15 cellular contexts compared by ENCODE assay signal in genomic region chr11:66846671-66847091, GRCh38. TPM values are rescaled to one million over a fixed set of nuclear protein-coding genes. Genes with fewer than 3 reads are reported as not detected.
DNase-seq lines count a peak whose midpoint lies in the region; ATAC-seq and TF ChIP-seq lines count a peak whose summit lies in the region.
"Had no signal": no experiment of that assay in that cellular context is flagged by ENCODE, and none has a peak within 500 bp of the region (broad histone marks: within the 10 kb centered on the region; RNA-seq: fewer than 3 reads in every experiment).

No MANE protein-coding gene starts in this region.

- peaks cover 12% of the 10 kb centered on the region for H3K79me1 ChIP-seq in trophoblast cell (ENCODE audit: low read length)

- no peak overlapping the region for H3K27ac ChIP-seq in neural progenitor cell
- H3K27ac ChIP-seq in trophoblast cell (ENCODE audit: low read depth, low read length), result no peak overlapping the region
- H3K27ac ChIP-seq: upper lobe of right lung had no signal

- H3F3A ChIP-seq in neural progenitor cell (ENCODE audit: low read depth), result peaks cover under 1% of the 10 kb centered on the region

- peak; percentile 55 for DNase-seq in CD1c-positive myeloid dendritic cell (ENCODE audit: extremely low spot score)
- DNase-seq in M059J (ENCODE audit: low read depth), result peak; percentile 62
- peak; percentile 34 for DNase-seq in ecto neural progenitor cell (ENCODE audit: low spot score)
- no peak for DNase-seq in neural progenitor cell (ENCODE audit: low spot score)
- DNase-seq in trophoblast cell, result no peak
- DNase-seq in GDM1 (lab: John Stamatoyannopoulos, UW), result no peak
- DNase-seq: DND-41, NCI-H1105, NCI-H226, upper lobe of right lung had no signal

- no CpG with 5 or more reads among the region's 4 CpGs for WGBS in trophoblast cell (ENCODE audit: extremely low coverage, insufficient coverage, insufficient read length)

- no peak overlapping the region for H3K18ac ChIP-seq in trophoblast cell (ENCODE audit: low read length)

- H3K36me3 Mint-ChIP-seq in neural progenitor cell, result peaks cover 9% of the 10 kb centered on the region

- H3K27ac Mint-ChIP-seq in neural progenitor cell, result no peak overlapping the region
- H3K27ac Mint-ChIP-seq: mesothelial cell of epicardium, WTC11 had no signal

- H2AFZ ChIP-seq in neural progenitor cell (replicated peaks) (no peak overlapping the region), trophoblast cell (ENCODE audit: insufficient read depth, low read length, poor library complexity) (no peak overlapping the region)

- H3K23ac ChIP-seq in trophoblast cell (ENCODE audit: low read length), result no peak overlapping the region

- ATAC-seq in HG03280 (IDR thresholded peaks at IDR 0.05; ENCODE audit: unreplicated experiment) (no peak), HG03025 (IDR thresholded peaks at IDR 0.05; ENCODE audit: low FRiP score, unreplicated experiment) (no peak)
- ATAC-seq: upper lobe of right lung, WTC11 had no signal

- no peak overlapping the region for H3K9ac ChIP-seq in neural progenitor cell
- no peak overlapping the region for H3K9ac ChIP-seq in trophoblast cell (ENCODE audit: low read length)

- H3K36me3 ChIP-seq in neural progenitor cell (no peaks in the 10 kb centered on the region), trophoblast cell (ENCODE audit: control insufficient read depth in 1 of 2, insufficient read depth in 2 of 2, low read length in 2 of 2) (peaks cover 31 to 45% of the 10 kb centered on the region in 2 experiments)

- H3K79me2 ChIP-seq in neural progenitor cell (ENCODE audit: low read depth), result peaks cover 30% of the 10 kb centered on the region
- peaks cover 18% of the 10 kb centered on the region for H3K79me2 ChIP-seq in trophoblast cell (ENCODE audit: control insufficient read depth, insufficient read depth, low read length, poor library complexity)

- H3K9me3 Mint-ChIP-seq in neural progenitor cell, result no peaks in the 10 kb centered on the region
- H3K9me3 Mint-ChIP-seq: mesothelial cell of epicardium, WTC11 had no signal

- H4K12ac ChIP-seq in trophoblast cell (ENCODE audit: low read depth, low read length), result no peak overlapping the region

- no peak overlapping the region for H3K4ac ChIP-seq in trophoblast cell (ENCODE audit: low read depth, low read length)

- no peak overlapping the region for H2BK12ac ChIP-seq in trophoblast cell (ENCODE audit: low read length)

- H3K14ac ChIP-seq in trophoblast cell (ENCODE audit: low read length), result no peak overlapping the region

- H3K4me1 ChIP-seq in neural progenitor cell (peaks cover 6% of the 10 kb centered on the region), trophoblast cell (ENCODE audit: control insufficient read depth in 1 of 2, insufficient read depth in 2 of 2, low read length in 2 of 2) (peaks cover 14 to 23% of the 10 kb centered on the region in 2 experiments)
- H3K4me1 ChIP-seq: BE2C had no signal

- H3K27me3 ChIP-seq in neural progenitor cell, result no peaks in the 10 kb centered on the region
- no peaks in the 10 kb centered on the region for H3K27me3 ChIP-seq in trophoblast cell (ENCODE audit: insufficient read depth, low read length)
- H3K27me3 ChIP-seq: BE2C, upper lobe of right lung had no signal

- H4K91ac ChIP-seq in trophoblast cell (ENCODE audit: low read depth, low read length), result no peak overlapping the region

- H3K4me3 ChIP-seq in neural progenitor cell, result no peak overlapping the region
- no peak overlapping the region for H3K4me3 ChIP-seq in trophoblast cell (ENCODE audit: low read depth, low read length)
- H3K4me3 ChIP-seq: upper lobe of right lung had no signal

- peak overlapping the region; percentile 58 for H3K4me3 Mint-ChIP-seq in neural progenitor cell
- H3K4me3 Mint-ChIP-seq: mesothelial cell of epicardium, WTC11 had no signal

- no peak overlapping the region for H4K8ac ChIP-seq in trophoblast cell (ENCODE audit: low read depth, low read length)

- H3K4me1 Mint-ChIP-seq in neural progenitor cell, result peaks cover 22% of the 10 kb centered on the region

- no peak overlapping the region for H2BK5ac ChIP-seq in trophoblast cell (ENCODE audit: low read depth, low read length, poor library complexity)

- H3K9me3 ChIP-seq in neural progenitor cell (ENCODE audit: low read depth), result no peaks in the 10 kb centered on the region
- H3K9me3 ChIP-seq in trophoblast cell (ENCODE audit: insufficient read depth, low read depth, low read length), result no peaks in the 10 kb centered on the region
- H3K9me3 ChIP-seq: BE2C, upper lobe of right lung had no signal

- H2BK120ac ChIP-seq in trophoblast cell (ENCODE audit: insufficient read depth, low read length, poor library complexity), result no peak overlapping the region

- H3K4me2 ChIP-seq in neural progenitor cell (no peak overlapping the region), trophoblast cell (ENCODE audit: low read length) (no peak overlapping the region)

- H4K20me1 ChIP-seq in neural progenitor cell (ENCODE audit: low read depth), result peaks cover 33% of the 10 kb centered on the region

- no peak for TF ChIP-seq CTCF in neural progenitor cell (IDR thresholded peaks at IDR 0.05)

- peaks cover 5% of the 10 kb centered on the region for H3K27me3 Mint-ChIP-seq in neural progenitor cell (ENCODE audit: insufficient read depth, low read depth)

- H2AK5ac ChIP-seq in trophoblast cell (ENCODE audit: low read length), result no peak overlapping the region

RNA-seq across cellular contexts. Expression of gene RCE1, which starts 3.4 kb away (rescaled TPM):
- 21.3 and 32.3 TPM in 2 replicates for total RNA-seq in M059J (2014; rRNA removed; shearing (Covaris generic))
- 13.7 and 35.0 TPM in 2 replicates for total RNA-seq in neural progenitor cell (ENCODE audit: low replicate concordance)
- 22.5 and 22.6 TPM in 2 replicates for polyA plus RNA-seq in trophoblast cell (2013)

RNA-seq across cellular contexts. Expression of gene LRFN4, which starts 10.2 kb away (rescaled TPM):
- total RNA-seq in M059J (2014; rRNA removed; shearing (Covaris generic)), result 8.1 and 13.2 TPM in 2 replicates
- total RNA-seq in neural progenitor cell (ENCODE audit: low replicate concordance), result 6.7 and 27.9 TPM in 2 replicates
- polyA plus RNA-seq in trophoblast cell (2013), result 8.5 and 9.2 TPM in 2 replicates

Comparison
In these comparisons a context has a peak if more than half of its experiments do, and no peak if none do; other contexts are left out.
1. DNase-seq: peak in CD1c-positive myeloid dendritic cell (single experiment), M059J (single experiment) and ecto neural progenitor cell (single experiment); none in neural progenitor cell (single experiment), trophoblast cell (0 of 2) and GDM1 (single experiment).